In genomic region chr4:110190249-110190648, GRCh38 we compare ENCODE assay signal across 26 cellular contexts.
"Had no signal": no experiment of that assay in that cellular context is flagged by ENCODE, and none has a peak within 500 bp of the region (broad histone marks: within the 10 kb centered on the region; RNA-seq: fewer than 3 reads in every experiment).

No MANE protein-coding gene starts in this region.

- H3K27ac Mint-ChIP-seq: activated B cell treated with CpG ODN at 0.5 μM for 24 hours; activated CD4-positive, alpha-beta memory T cell treated with anti-CD3 and anti-CD28 coated beads for 36 hours; activated CD4-positive, alpha-beta T cell treated with anti-CD3 and anti-CD28 coated beads for 36 hours; activated naive CD8-positive, alpha-beta T cell treated with anti-CD3 and anti-CD28 coated beads, Interleukin-2, amount 50 U/mL, for 24 hours; progenitor cell of endocrine pancreas; T-helper 1 cell treated with Interleukin-12 subunit alpha and Interleukin-12 subunit beta and Interleukin-4 antibody, amounts not matched to agents 30 μg/mL and 1 μg/mL, for 36 hours had no signal

- H3K27me3 ChIP-seq: ascending aorta, brain microvascular endothelial cell, colonic mucosa, dorsolateral prefrontal cortex, gastrocnemius medialis, upper lobe of left lung had no signal

- H3K27ac ChIP-seq: ascending aorta, brain microvascular endothelial cell, colonic mucosa, dorsolateral prefrontal cortex, gastrocnemius medialis, upper lobe of left lung had no signal

- H3K4me3 Mint-ChIP-seq: activated B cell treated with CpG ODN at 0.5 μM for 24 hours; activated CD4-positive, alpha-beta memory T cell treated with anti-CD3 and anti-CD28 coated beads for 36 hours; activated CD4-positive, alpha-beta T cell treated with anti-CD3 and anti-CD28 coated beads for 36 hours; activated naive CD8-positive, alpha-beta T cell treated with anti-CD3 and anti-CD28 coated beads, Interleukin-2, amount 50 U/mL, for 24 hours; central memory CD8-positive, alpha-beta T cell; effector memory CD8-positive, alpha-beta T cell; natural killer cell; T-helper 1 cell treated with Interleukin-12 subunit alpha and Interleukin-12 subunit beta and Interleukin-4 antibody, amounts not matched to agents 30 μg/mL and 1 μg/mL, for 36 hours had no signal

- H3K36me3 Mint-ChIP-seq: activated CD4-positive, alpha-beta memory T cell treated with anti-CD3 and anti-CD28 coated beads for 36 hours; natural killer cell had no signal

- H3K4me3 ChIP-seq: ascending aorta, colonic mucosa, dorsolateral prefrontal cortex, gastrocnemius medialis, upper lobe of left lung had no signal

- ATAC-seq: activated CD4-positive, alpha-beta T cell treated with anti-CD3 and anti-CD28 coated beads for 36 hours; activated naive CD8-positive, alpha-beta T cell treated with anti-CD3 and anti-CD28 coated beads, Interleukin-2, amount 50 U/mL, for 24 hours; effector memory CD8-positive, alpha-beta T cell; gastrocnemius medialis; left ventricle myocardium superior; natural killer cell had no signal

- DNase-seq: activated B cell treated with CpG ODN at 0.5 μM for 24 hours; activated CD4-positive, alpha-beta memory T cell treated with anti-CD3 and anti-CD28 coated beads for 36 hours; activated CD4-positive, alpha-beta T cell treated with anti-CD3 and anti-CD28 coated beads for 36 hours; activated effector memory CD4-positive, alpha-beta T cell treated with anti-CD3 and anti-CD28 coated beads, Interleukin-2, amount 50 U/mL, for 16 hours; activated naive CD4-positive, alpha-beta T cell treated with anti-CD3 and anti-CD28 coated beads, Interleukin-2, amount 50 U/mL, for 16 hours; activated naive CD8-positive, alpha-beta T cell treated with anti-CD3 and anti-CD28 coated beads, Interleukin-2, amount 50 U/mL, for 24 hours; activated T-cell treated with anti-CD3 and anti-CD28 coated beads for 4 hours; brain microvascular endothelial cell; colonic mucosa; dorsolateral prefrontal cortex; effector memory CD8-positive, alpha-beta T cell; gastrocnemius medialis; hippocampal formation; left ventricle myocardium superior; midbrain; natural killer cell; retina; stimulated activated CD4-positive, alpha-beta T cell treated with anti-CD3 and anti-CD28 coated beads, Interleukin-4, amount 100 ng/mL, for 24 hours; stimulated activated naive CD4-positive, alpha-beta T cell treated with Interleukin-2 at 50 U/mL for 16 hours; T1000; upper lobe of left lung had no signal

- H3K9me3 Mint-ChIP-seq: activated B cell treated with CpG ODN at 0.5 μM for 24 hours; activated CD4-positive, alpha-beta memory T cell treated with anti-CD3 and anti-CD28 coated beads for 36 hours; activated naive CD8-positive, alpha-beta T cell treated with anti-CD3 and anti-CD28 coated beads, Interleukin-2, amount 50 U/mL, for 24 hours; central memory CD8-positive, alpha-beta T cell; effector memory CD8-positive, alpha-beta T cell; natural killer cell; T-helper 1 cell treated with Interleukin-12 subunit alpha and Interleukin-12 subunit beta and Interleukin-4 antibody, amounts not matched to agents 30 μg/mL and 1 μg/mL, for 36 hours had no signal

- H3K9me3 ChIP-seq: ascending aorta, colonic mucosa, gastrocnemius medialis, upper lobe of left lung had no signal

- H3K4me1 ChIP-seq: ascending aorta, colonic mucosa, gastrocnemius medialis had no signal

- H3K36me3 ChIP-seq: ascending aorta, brain microvascular endothelial cell, colonic mucosa, gastrocnemius medialis, upper lobe of left lung had no signal

- FAIRE-seq: endothelial cell of umbilical vein had no signal

- H3K27me3 Mint-ChIP-seq: activated B cell treated with CpG ODN at 0.5 μM for 24 hours; activated CD4-positive, alpha-beta memory T cell treated with anti-CD3 and anti-CD28 coated beads for 36 hours; activated CD4-positive, alpha-beta T cell treated with anti-CD3 and anti-CD28 coated beads for 36 hours; activated naive CD8-positive, alpha-beta T cell treated with anti-CD3 and anti-CD28 coated beads, Interleukin-2, amount 50 U/mL, for 24 hours; central memory CD8-positive, alpha-beta T cell; effector memory CD8-positive, alpha-beta T cell; progenitor cell of endocrine pancreas had no signal
